30 cellular contexts compared by ENCODE assay signal in the genomic region with DNA sequence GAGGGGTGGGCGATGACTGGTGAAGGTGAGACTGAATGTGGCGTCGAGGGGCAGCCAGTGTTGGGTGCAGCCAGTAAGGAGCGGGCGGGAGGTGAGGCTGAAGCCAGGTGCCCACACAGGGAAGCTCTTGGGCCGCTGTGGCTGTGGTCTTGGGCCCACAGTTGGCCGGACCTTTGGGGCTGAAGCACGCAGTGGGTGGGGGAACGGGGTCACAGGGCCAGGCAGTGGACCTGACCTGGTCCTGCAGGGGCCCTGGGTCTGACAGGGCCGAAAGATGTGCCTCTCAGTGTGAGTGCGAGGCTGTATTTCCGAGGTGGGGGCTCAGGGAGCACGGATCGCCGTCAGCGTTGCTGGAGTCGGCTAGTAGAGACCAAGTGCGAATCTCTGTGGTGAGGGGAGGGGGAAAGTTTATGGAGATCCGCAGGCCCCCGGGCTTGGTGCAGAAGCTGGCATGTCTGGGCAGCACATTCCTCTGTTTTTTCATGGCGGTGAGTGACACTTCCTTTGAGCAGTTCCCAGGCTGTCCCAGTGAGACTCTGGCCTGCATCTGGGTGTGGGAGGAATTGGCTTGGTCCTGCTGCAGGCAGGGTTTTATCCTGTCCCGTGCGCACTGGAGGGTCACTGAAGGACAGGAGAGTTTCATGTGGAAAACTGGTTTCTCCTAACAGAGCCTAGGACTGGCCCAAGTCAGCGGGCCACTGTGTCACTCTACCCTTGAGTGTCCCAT.
DNase-seq lines count a peak whose midpoint lies in the region; ATAC-seq and TF ChIP-seq lines count a peak whose summit lies in the region.
"Had no signal": no experiment of that assay in that cellular context is flagged by ENCODE, and none has a peak within 500 bp of the region (broad histone marks: within the 10 kb centered on the region; RNA-seq: fewer than 3 reads in every experiment).

No MANE protein-coding gene starts in this region.

- peaks cover 2% of the 10 kb centered on the region for H3K4me1 Mint-ChIP-seq in T-helper 17 cell
- H3K4me1 Mint-ChIP-seq: activated naive CD8-positive, alpha-beta T cell treated with anti-CD3 and anti-CD28 coated beads for 36 hours; activated T-helper 17 cell treated with anti-CD3 and anti-CD28 coated beads, Interleukin-2, amount 50 U/mL, for 72 hours; CD8-positive, alpha-beta memory T cell; IgD-negative memory B cell; memory B cell; T-cell had no signal

- no peaks in the 10 kb centered on the region for H3K79me2 ChIP-seq in mammary epithelial cell (ENCODE audit: insufficient read depth, low read length)

- no peak overlapping the region for H3K27ac Mint-ChIP-seq in T-helper 17 cell
- H3K27ac Mint-ChIP-seq: activated CD4-positive, alpha-beta memory T cell treated with anti-CD3 and anti-CD28 coated beads for 36 hours; activated naive CD8-positive, alpha-beta T cell treated with anti-CD3 and anti-CD28 coated beads for 36 hours; activated T-helper 17 cell treated with anti-CD3 and anti-CD28 coated beads, Interleukin-2, amount 50 U/mL, for 72 hours; memory B cell; neural progenitor cell; T-cell had no signal

- H3K36me3 ChIP-seq in right atrium auricular region (no peaks in the 10 kb centered on the region), mammary epithelial cell (ENCODE audit: insufficient read depth, low read length) (no peaks in the 10 kb centered on the region), left ventricle myocardium inferior (no peaks in the 10 kb centered on the region), vagina (no peaks in the 10 kb centered on the region)
- H3K36me3 ChIP-seq: HAP-1, neural progenitor cell, sigmoid colon, SJSA1, thyroid gland had no signal

- no peak for DNase-seq in Right ventricle myocardium superior
- DNase-seq in right atrium auricular region (ENCODE audit: low spot score), result no peak
- DNase-seq in mammary epithelial cell, result no peak
- peak; percentile 53 for DNase-seq in left ventricle myocardium inferior
- no peak for DNase-seq in vagina (ENCODE audit: extremely low spot score in 2 of 2)
- no peak for DNase-seq in T-helper 17 cell
- DNase-seq in dermis blood vessel endothelial cell, result no peak
- DNase-seq: activated CD4-positive, alpha-beta memory T cell treated with anti-CD3 and anti-CD28 coated beads for 36 hours; activated CD8-positive, alpha-beta memory T cell treated with anti-CD3 and anti-CD28 coated beads, Interleukin-2, amount 50 U/mL, for 48 hours; activated naive CD8-positive, alpha-beta T cell treated with anti-CD3 and anti-CD28 coated beads for 36 hours; CD8-positive, alpha-beta memory T cell; glutamatergic neuron; NCI-H1092; NCI-H187 treated with DMSO at 0.1 percent for 48 hours; NCI-H526; posterior cingulate gyrus; sigmoid colon; stimulated activated CD4-positive, alpha-beta T cell treated with anti-CD3 and anti-CD28 coated beads, Interleukin-15, amount 100 ng/mL, for 24 hours; stimulated activated naive CD4-positive, alpha-beta T cell treated with Interleukin-2 at 50 U/mL for 16 hours; T-cell; thyroid gland had no signal

- H4K20me1 ChIP-seq in mammary epithelial cell (ENCODE audit: insufficient read depth, low read length), result no peaks in the 10 kb centered on the region

- no peak overlapping the region for H3K9ac ChIP-seq in mammary epithelial cell (ENCODE audit: insufficient read depth, low read length)
- H3K9ac ChIP-seq: neural progenitor cell had no signal

- H3K4me2 ChIP-seq in mammary epithelial cell (ENCODE audit: insufficient read depth, low read depth, low read length), result no peak overlapping the region
- H3K4me2 ChIP-seq: neural progenitor cell had no signal

- H3K27me3 ChIP-seq in right atrium auricular region, result no peaks in the 10 kb centered on the region
- no peaks in the 10 kb centered on the region for H3K27me3 ChIP-seq in mammary epithelial cell (ENCODE audit: insufficient read depth, low read length)
- peaks cover 5% of the 10 kb centered on the region for H3K27me3 ChIP-seq in left ventricle myocardium inferior (ENCODE audit: low read depth)
- no peaks in the 10 kb centered on the region for H3K27me3 ChIP-seq in vagina
- H3K27me3 ChIP-seq: neural progenitor cell, sigmoid colon, SJSA1, thyroid gland had no signal

- H3K27ac ChIP-seq in right atrium auricular region (no peak overlapping the region), mammary epithelial cell (ENCODE audit: insufficient read depth, low read depth, low read length) (no peak overlapping the region), left ventricle myocardium inferior (replicated peaks) (no peak overlapping the region), vagina (peak overlapping the region; percentile 47)
- H3K27ac ChIP-seq: epithelial cell of prostate, neural progenitor cell, SJSA1, thyroid gland had no signal

- H3K4me3 ChIP-seq in right atrium auricular region (no peak overlapping the region), mammary epithelial cell (replicated peaks in 1 of 3; ENCODE audit: insufficient read depth in 1 of 3, low read depth in 2 of 3, low read length in 3 of 3) (no peak overlapping the region), left ventricle myocardium inferior (no peak overlapping the region), vagina (no peak overlapping the region)
- H3K4me3 ChIP-seq: HAP-1, neural progenitor cell, sigmoid colon, SJSA1, thyroid gland had no signal

- in situ Hi-C loops in mammary epithelial cell (cut with MboI; ENCODE audit: low sequenced_read_pairs in 2 of 2), result no loop called here

- intact Hi-C loops in Right ventricle myocardium superior (cut with DNase I), result no loop called here
- intact Hi-C loops in mammary epithelial cell (cut with micrococcal nuclease), result no loop called here
- intact Hi-C loops in left ventricle myocardium inferior (cut with micrococcal nuclease), result no loop called here
- intact Hi-C loops in vagina (cut with DNase I), result no loop called here

- no TSS peak for BruUV-seq in mammary epithelial cell (replicated peaks; lab: Mats Ljungman, UMichigan)

- TF ChIP-seq CTCF in right atrium auricular region (IDR thresholded peaks at IDR 0.05) (no peak), mammary epithelial cell (conservative IDR thresholded peaks at IDR 0.05 in 1 of 2, IDR thresholded peaks at IDR 0.05 in 1 of 2; ENCODE audit: extremely low read depth in 1 of 2, insufficient read depth in 1 of 2, low read depth in 1 of 2, low read length in 2 of 2) (no peak), left ventricle myocardium inferior (IDR thresholded peaks at IDR 0.05; ENCODE audit: borderline replicate concordance) (no peak), vagina (IDR thresholded peaks at IDR 0.05) (no peak)

- H3K4me1 ChIP-seq in right atrium auricular region (peaks cover 0 to 7% of the 10 kb centered on the region in 2 donors), mammary epithelial cell (ENCODE audit: insufficient read depth, low read length) (peaks cover 14% of the 10 kb centered on the region), left ventricle myocardium inferior (peaks cover 31% of the 10 kb centered on the region), vagina (peaks cover 67% of the 10 kb centered on the region)
- H3K4me1 ChIP-seq: HAP-1, neural progenitor cell, thyroid gland had no signal

- dilution Hi-C loops in mammary epithelial cell (cut with HindIII; ENCODE audit: low sequenced_read_pairs), result no loop called here

- ATAC-seq in Right ventricle myocardium superior (ENCODE audit: poor library complexity) (peak; percentile 51), T-helper 17 cell (no peak), GM21447 (IDR thresholded peaks at IDR 0.05; ENCODE audit: unreplicated experiment) (no peak)
- ATAC-seq: activated CD4-positive, CD25-positive, alpha-beta regulatory T cell treated with anti-CD3 and anti-CD28 coated beads, Interleukin-2, amount 50 U/mL, for 24 hours; activated T-helper 17 cell treated with anti-CD3 and anti-CD28 coated beads, Interleukin-2, amount 50 U/mL, for 72 hours; T-cell had no signal

- H3K4me3 Mint-ChIP-seq in T-helper 17 cell, result no peak overlapping the region
- H3K4me3 Mint-ChIP-seq: activated CD4-positive, alpha-beta memory T cell treated with anti-CD3 and anti-CD28 coated beads for 36 hours; activated naive CD8-positive, alpha-beta T cell treated with anti-CD3 and anti-CD28 coated beads for 36 hours; activated T-helper 17 cell treated with anti-CD3 and anti-CD28 coated beads, Interleukin-2, amount 50 U/mL, for 72 hours; CD8-positive, alpha-beta memory T cell; IgD-negative memory B cell; memory B cell; neural progenitor cell; T-cell had no signal

- no peak for TF ChIP-seq POLR2A in vagina (IDR thresholded peaks at IDR 0.05)

- H3K9me3 ChIP-seq in right atrium auricular region (no peaks in the 10 kb centered on the region), mammary epithelial cell (replicated peaks; ENCODE audit: insufficient read depth, low read length) (no peaks in the 10 kb centered on the region), left ventricle myocardium inferior (replicated peaks) (no peaks in the 10 kb centered on the region), vagina (no peaks in the 10 kb centered on the region), T-helper 17 cell (ENCODE audit: control insufficient read depth, low read length, poor library complexity, severe bottlenecking) (no peaks in the 10 kb centered on the region)
- H3K9me3 ChIP-seq: HAP-1, sigmoid colon, SJSA1, thyroid gland had no signal

- 55% methylated on average over 13 of the region's 24 CpGs for WGBS in mammary epithelial cell (ENCODE audit: low coverage, missing lambda C conversion rate)

- H3K27me3 Mint-ChIP-seq in T-helper 17 cell, result peaks cover 14% of the 10 kb centered on the region
- H3K27me3 Mint-ChIP-seq: activated naive CD8-positive, alpha-beta T cell treated with anti-CD3 and anti-CD28 coated beads for 36 hours; activated T-helper 17 cell treated with anti-CD3 and anti-CD28 coated beads, Interleukin-2, amount 50 U/mL, for 72 hours had no signal

- peaks cover 2% of the 10 kb centered on the region for H3K36me3 Mint-ChIP-seq in T-helper 17 cell (ENCODE audit: low read depth)
- H3K36me3 Mint-ChIP-seq: activated CD4-positive, alpha-beta memory T cell treated with anti-CD3 and anti-CD28 coated beads for 36 hours; activated naive CD8-positive, alpha-beta T cell treated with anti-CD3 and anti-CD28 coated beads for 36 hours; CD8-positive, alpha-beta memory T cell; IgD-negative memory B cell; memory B cell; neural progenitor cell; T-cell had no signal

- peak overlapping the region; percentile 84 for H2AFZ ChIP-seq in mammary epithelial cell (ENCODE audit: low read depth, low read length)
- H2AFZ ChIP-seq: neural progenitor cell had no signal

- CTCF ChIA-PET in mammary epithelial cell (lab: Charles Lee; ENCODE audit: low non-redundant PET), result no interaction called here
